8 cellular contexts compared by ENCODE assay signal in genomic region chr17:49677134-49677932, GRCh38. TPM values are rescaled to one million over a fixed set of nuclear protein-coding genes. Genes with fewer than 3 reads are reported as not detected.
DNase-seq lines count a peak whose midpoint lies in the region; ATAC-seq and TF ChIP-seq lines count a peak whose summit lies in the region.

No MANE protein-coding gene starts in this region.

- DNase-seq in AG09319 (ENCODE audit: extremely low read depth, low read depth) = peak; percentile 87
- peak; percentile 78 for DNase-seq in NCI-H748 treated with DMSO at 0.1 percent for 48 hours (lab: John Stamatoyannopoulos, UW)
- DNase-seq in activated CD4-positive, alpha-beta T cell treated with anti-CD3 and anti-CD28 coated beads, Interleukin-2, amount 50 U/mL, for 48 hours = peak; percentile 95 to 96
- DNase-seq in dorsolateral prefrontal cortex = peak; percentile 88 to 95 (median 92)
- peak; percentile 98 to 99 (median 98) for DNase-seq in right lobe of liver
- DNase-seq in stimulated activated CD4-positive, alpha-beta T cell treated with anti-CD3 and anti-CD28 coated beads, Interleukin-4, amount 100 ng/mL, for 1 hour = peak; percentile 98

- intact Hi-C loops in dorsolateral prefrontal cortex (cut with DNase I) = loop anchor here (2.0 to 10.0 kb wide), 4 partner anchors 63 to 485 kb away; partner anchors contain the start of gene NXPH3 (in 1 of the 2)
- intact Hi-C loops in right lobe of liver (cut with DNase I) = no loop called here

- H3K4me3 ChIP-seq in dorsolateral prefrontal cortex = peak overlapping the region; percentile 48 to 94 (median 75)
- H3K4me3 ChIP-seq in right lobe of liver = peak overlapping the region; percentile 66 to 72 (median 68)

- no peaks in the 10 kb centered on the region for H3K9me3 ChIP-seq in right lobe of liver

- under 1% methylated on average over 31 of the region's 34 CpGs for WGBS in right lobe of liver (ENCODE audit: insufficient coverage, low coverage, low lambda C conversion rate, missing lambda C conversion rate)

- peaks cover 0 to 32% (median 9%) of the 10 kb centered on the region in 4 donors for H3K4me1 ChIP-seq in right lobe of liver

- no peaks in the 10 kb centered on the region for H3K27me3 ChIP-seq in dorsolateral prefrontal cortex
- no peaks in the 10 kb centered on the region for H3K27me3 ChIP-seq in right lobe of liver

- H3K36me3 ChIP-seq in right lobe of liver = no peaks in the 10 kb centered on the region

- TF ChIP-seq POLR2A in GM19193 (IDR thresholded peaks at IDR 0.05; ENCODE audit: extremely low read depth, insufficient read depth, insufficient read length) (peak; percentile 47), right lobe of liver (IDR thresholded peaks at IDR 0.05) (peak; percentile 18)

- H3K27ac ChIP-seq in dorsolateral prefrontal cortex (peak overlapping the region; percentile 84 to 100 (median 98)), right lobe of liver (peak overlapping the region; percentile 91 to 95 (median 94))

- peak; percentile 13 for TF ChIP-seq CTCF in AG09319 (IDR thresholded peaks at IDR 0.05; ENCODE audit: low read depth, low read length)
- TF ChIP-seq CTCF in dorsolateral prefrontal cortex (IDR thresholded peaks at IDR 0.05 in 54 of 56, conservative IDR thresholded peaks at IDR 0.05 in 2 of 56; ENCODE audit: low read depth in 1 of 56, partially characterized antibody in 56 of 56) = peak in 19 of 56 donors; percentile 4 to 42 (median 16)
- no peak for TF ChIP-seq CTCF in right lobe of liver (IDR thresholded peaks at IDR 0.05)

- ATAC-seq in HG03565 (IDR thresholded peaks at IDR 0.05; ENCODE audit: unreplicated experiment) = peak; percentile 45
- ATAC-seq in right lobe of liver = peak; percentile 74 to 80 (median 77)

RNA-seq across cellular contexts. Expression of gene SPOP, which starts 0.6 kb away (rescaled TPM):
- total RNA-seq in dorsolateral prefrontal cortex (100 to 1,000 TPM in 77 of 120 experiments, 10 to 100 TPM in 43; 75.2 to 140 (median 105) TPM), right lobe of liver (10 to 100 TPM; 26.9 to 41.0 (median 34.1) TPM)

RNA-seq across cellular contexts. Expression of gene SLC35B1, which starts 30.4 kb away (rescaled TPM):
- 10 to 100 TPM; 30.7 to 59.0 (median 43.7) TPM for total RNA-seq in dorsolateral prefrontal cortex
- 10 to 100 TPM; 31.7 to 80.0 (median 56.9) TPM for total RNA-seq in right lobe of liver

Comparison
In these comparisons a context has a peak if more than half of its experiments do, and no peak if none do; other contexts are left out.
1. Peak in every context shown above with its lines: DNase-seq, ATAC-seq, H3K4me3 ChIP-seq and H3K27ac ChIP-seq.
2. intact Hi-C loops: an anchor here in dorsolateral prefrontal cortex (2.0 to 10.0 kb wide); none called in right lobe of liver.